In the genomic region with DNA sequence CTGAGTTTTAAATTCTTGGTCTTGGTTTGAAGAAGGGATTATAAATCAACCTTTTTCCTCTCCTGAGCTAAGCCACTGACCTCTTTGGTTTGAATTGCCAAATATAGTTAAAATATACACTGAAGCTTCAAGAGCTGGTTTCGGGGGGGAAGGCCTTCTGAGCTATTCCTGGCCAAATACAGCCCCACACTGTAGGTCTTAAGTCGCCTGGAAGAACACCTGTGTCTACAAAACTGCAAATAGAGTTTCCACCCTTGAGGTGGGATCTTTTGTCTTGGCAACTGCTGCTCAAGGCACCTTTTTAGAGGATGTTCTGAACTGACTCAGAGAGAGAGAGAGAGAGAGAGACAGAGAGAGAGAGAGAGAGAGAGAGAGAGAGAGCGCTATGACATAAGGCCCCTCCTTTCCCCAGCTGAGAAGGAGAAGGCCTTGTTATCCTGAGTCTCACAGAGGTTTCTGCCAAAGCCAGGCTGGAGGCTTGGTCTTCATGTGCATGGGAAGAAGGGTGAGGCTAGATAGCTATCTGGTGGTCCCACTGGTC, we compare ENCODE assay signal across 13 cellular contexts. TPM values are rescaled to one million over a fixed set of nuclear protein-coding genes. Genes with fewer than 3 reads are reported as not detected.
DNase-seq lines count a peak whose midpoint lies in the region; ATAC-seq and TF ChIP-seq lines count a peak whose summit lies in the region.
"Had no signal": no experiment of that assay in that cellular context is flagged by ENCODE, and none has a peak within 500 bp of the region (broad histone marks: within the 10 kb centered on the region; RNA-seq: fewer than 3 reads in every experiment).

No MANE protein-coding gene starts in this region.

- H3K27me3 ChIP-seq in endodermal cell (ENCODE audit: control insufficient read depth, insufficient read depth, low read length, poor library complexity, severe bottlenecking): peaks cover 51% of the 10 kb centered on the region
- H3K27me3 ChIP-seq in lower lobe of right lung (ENCODE audit: low read depth): peaks cover 6% of the 10 kb centered on the region

- WGBS in endodermal cell (ENCODE audit: insufficient coverage in 1 of 2, insufficient read length in 1 of 2), 2 experiments: 64 to 83% methylated on average over 2 to 3 of the region's 3 CpGs

- H3K9me3 ChIP-seq in endodermal cell (ENCODE audit: control insufficient read depth, low read length) (peaks cover 16% of the 10 kb centered on the region), lower lobe of right lung (no peaks in the 10 kb centered on the region)

- H3K36me3 ChIP-seq in endodermal cell (ENCODE audit: control insufficient read depth, insufficient read depth, low read length): peaks cover 25% of the 10 kb centered on the region
- no peaks in the 10 kb centered on the region for H3K36me3 ChIP-seq in lower lobe of right lung
- H3K36me3 ChIP-seq: WERI-Rb-1 had no signal

- H3K27ac ChIP-seq in endodermal cell (ENCODE audit: low read depth, low read length): no peak overlapping the region
- H3K27ac ChIP-seq in lower lobe of right lung: no peak overlapping the region
- H3K27ac ChIP-seq: WERI-Rb-1 had no signal

- no peak for TF ChIP-seq CTCF in endodermal cell (conservative IDR thresholded peaks at IDR 0.05)
- TF ChIP-seq CTCF in lower lobe of right lung (IDR thresholded peaks at IDR 0.05): no peak

- H3K36me3 Mint-ChIP-seq in endodermal cell (ENCODE audit: low read depth): peaks cover 2% of the 10 kb centered on the region
- peaks cover 38% of the 10 kb centered on the region for H3K36me3 Mint-ChIP-seq in stimulated activated effector memory CD8-positive, alpha-beta T cell treated with anti-CD3 and anti-CD28 coated beads, Interleukin-12 subunit alpha, Interleukin-12 subunit beta, amount 100 ng/mL, for 72 hours

- DNase-seq in DMS53 (lab: John Stamatoyannopoulos, UW) (peak; percentile 62), DMS53 treated with DMSO at 0.1 percent for 48 hours (lab: John Stamatoyannopoulos, UW; ENCODE audit: unreplicated experiment) (no peak), M059J (ENCODE audit: low read depth) (peak; percentile 61), endodermal cell (peak; percentile 53), lower lobe of right lung (no peak)
- no peak for DNase-seq in stimulated activated effector memory CD8-positive, alpha-beta T cell treated with anti-CD3 and anti-CD28 coated beads, Interleukin-12 subunit alpha, Interleukin-12 subunit beta, amount 100 ng/mL, for 72 hours (ENCODE audit: low spot score in 2 of 2)
- DNase-seq: cortex of kidney, DMS153, NCI-H187, WERI-Rb-1 had no signal

- H3K4me1 ChIP-seq in endodermal cell (ENCODE audit: control insufficient read depth, insufficient read depth, low read length): no peaks in the 10 kb centered on the region
- peaks cover 49% of the 10 kb centered on the region for H3K4me1 ChIP-seq in lower lobe of right lung

- ATAC-seq in stimulated activated effector memory CD8-positive, alpha-beta T cell treated with anti-CD3 and anti-CD28 coated beads, Interleukin-12 subunit alpha, Interleukin-12 subunit beta, amount 100 ng/mL, for 72 hours: no peak
- ATAC-seq in lower lobe of right lung (no peak), GM21825 (IDR thresholded peaks at IDR 0.05; ENCODE audit: unreplicated experiment) (no peak), HG03432 (IDR thresholded peaks at IDR 0.05; ENCODE audit: unreplicated experiment) (no peak)

- peak overlapping the region; percentile 31 for H3K9ac ChIP-seq in endodermal cell (ENCODE audit: extremely low read depth, low read length, poor library complexity, severe bottlenecking)

- H3K4me1 Mint-ChIP-seq in endodermal cell: peaks cover 30% of the 10 kb centered on the region
- peaks cover 35% of the 10 kb centered on the region for H3K4me1 Mint-ChIP-seq in stimulated activated effector memory CD8-positive, alpha-beta T cell treated with anti-CD3 and anti-CD28 coated beads, Interleukin-12 subunit alpha, Interleukin-12 subunit beta, amount 100 ng/mL, for 72 hours

- H3K9me3 Mint-ChIP-seq in endodermal cell: peaks cover 3% of the 10 kb centered on the region
- no peaks in the 10 kb centered on the region for H3K9me3 Mint-ChIP-seq in stimulated activated effector memory CD8-positive, alpha-beta T cell treated with anti-CD3 and anti-CD28 coated beads, Interleukin-12 subunit alpha, Interleukin-12 subunit beta, amount 100 ng/mL, for 72 hours
- H3K9me3 Mint-ChIP-seq: activated T-helper 2 cell treated with anti-CD3 and anti-CD28 coated beads, Interferon-gamma antibody, Interleukin-2, Interleukin-4, amounts not matched to agents 10 μg/mL and 5 μg/mL and 100 μg/mL, durations not matched to agents 14 hours and 24 hours and 36 hours had no signal

- no peak overlapping the region for H3K4me3 Mint-ChIP-seq in endodermal cell
- peak overlapping the region; percentile 89 for H3K4me3 Mint-ChIP-seq in stimulated activated effector memory CD8-positive, alpha-beta T cell treated with anti-CD3 and anti-CD28 coated beads, Interleukin-12 subunit alpha, Interleukin-12 subunit beta, amount 100 ng/mL, for 72 hours

- H3K27ac Mint-ChIP-seq in endodermal cell: no peak overlapping the region
- H3K27ac Mint-ChIP-seq in stimulated activated effector memory CD8-positive, alpha-beta T cell treated with anti-CD3 and anti-CD28 coated beads, Interleukin-12 subunit alpha, Interleukin-12 subunit beta, amount 100 ng/mL, for 72 hours: peak overlapping the region; percentile 8
- H3K27ac Mint-ChIP-seq: activated T-helper 2 cell treated with anti-CD3 and anti-CD28 coated beads, Interferon-gamma antibody, Interleukin-2, Interleukin-4, amounts not matched to agents 10 μg/mL and 5 μg/mL and 100 μg/mL, durations not matched to agents 14 hours and 24 hours and 36 hours had no signal

- intact Hi-C loops in lower lobe of right lung (cut with DNase I): no loop called here

- H3K4me3 ChIP-seq in endodermal cell (ENCODE audit: low read length) (peak overlapping the region; percentile 15), lower lobe of right lung (no peak overlapping the region)

- H3K27me3 Mint-ChIP-seq in endodermal cell (ENCODE audit: insufficient read depth): peaks cover 83% of the 10 kb centered on the region

RNA-seq across cellular contexts. Expression of gene ADM, which starts 5.5 kb away (rescaled TPM):
- total RNA-seq in M059J (2014; rRNA removed; shearing (Covaris generic)): 283 and 361 TPM in 2 replicates
- total RNA-seq in endodermal cell (10 to 100 TPM; 20.6 to 35.5 TPM), lower lobe of right lung (19.5 TPM)
- 38.5 TPM for polyA plus RNA-seq in endodermal cell (2013, experiment 1 of 2)
- polyA plus RNA-seq in endodermal cell (2013, experiment 2 of 2): 38.1 TPM

RNA-seq across cellular contexts. Expression of gene SBF2, which starts 16.4 kb away (rescaled TPM):
- 19.2 and 30.5 TPM in 2 replicates for total RNA-seq in M059J (2014; rRNA removed; shearing (Covaris generic))
- 10 to 100 TPM; 27.1 to 32.5 TPM for total RNA-seq in endodermal cell
- polyA plus RNA-seq in endodermal cell (2013, experiment 1 of 2): 24.3 TPM
- 23.7 TPM for polyA plus RNA-seq in endodermal cell (2013, experiment 2 of 2)
- 41.3 TPM for total RNA-seq in lower lobe of right lung

Comparison
In these comparisons a context has a peak if more than half of its experiments do, and no peak if none do; other contexts are left out.
1. DNase-seq: peak in DMS53 (single experiment), M059J (single experiment) and endodermal cell (single experiment); none in DMS53 treated with DMSO at 0.1 percent for 48 hours (single experiment), stimulated activated effector memory CD8-positive, alpha-beta T cell treated with anti-CD3 and anti-CD28 coated beads, Interleukin-12 subunit alpha, Interleukin-12 subunit beta, amount 100 ng/mL, for 72 hours (0 of 2) and lower lobe of right lung (single experiment).